ENCODE assay signal across 26 cellular contexts in the genomic region with DNA sequence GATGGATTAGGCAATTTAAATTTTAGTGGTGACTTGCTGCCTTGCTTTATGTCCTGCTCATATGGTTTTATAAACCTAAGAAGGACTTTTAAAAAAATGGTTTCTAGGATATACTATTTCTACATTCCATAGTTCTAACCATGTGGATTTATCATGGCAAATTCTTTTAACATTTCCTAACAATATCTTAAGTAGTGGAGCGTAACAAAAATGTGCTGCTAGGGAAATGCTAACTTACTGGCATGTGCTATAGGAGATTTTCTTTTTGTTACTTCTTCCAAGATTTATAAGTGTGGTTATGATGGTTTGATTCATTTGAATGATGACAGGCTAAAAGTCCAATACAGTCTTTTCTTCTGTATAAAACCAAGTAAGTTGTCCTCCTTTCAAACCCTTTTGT.
"Had no signal": no experiment of that assay in that cellular context is flagged by ENCODE, and none has a peak within 500 bp of the region (broad histone marks: within the 10 kb centered on the region; RNA-seq: fewer than 3 reads in every experiment).

No MANE protein-coding gene starts in this region.

- H3K4me1 ChIP-seq: foreskin keratinocyte, heart right ventricle, right atrium auricular region, tibial nerve had no signal

- H3K27me3 ChIP-seq: cardiac muscle cell, foreskin keratinocyte, heart right ventricle, neutrophil, right atrium auricular region, tibial nerve had no signal

- H3K27ac ChIP-seq: cardiac muscle cell, coronary artery, foreskin keratinocyte, heart right ventricle, neutrophil, ovary, right atrium auricular region, tibial nerve had no signal

- ATAC-seq: effector memory CD8-positive, alpha-beta T cell; foreskin keratinocyte; heart right ventricle; left ventricle myocardium superior; T-helper 17 cell had no signal

- H3K36me3 ChIP-seq: cardiac muscle cell, heart right ventricle, neutrophil, ovary, right atrium auricular region, tibial nerve had no signal

- DNase-seq: activated CD4-positive, alpha-beta memory T cell treated with anti-CD3 and anti-CD28 coated beads for 36 hours; activated CD4-positive, alpha-beta T cell treated with anti-CD3 and anti-CD28 coated beads, Interleukin-2, amount 10 ng/mL, durations not matched to agents 24 days and 14 days; activated CD4-positive, CD25-positive, alpha-beta regulatory T cell treated with anti-CD3 and anti-CD28 coated beads, Interleukin-2, amount 50 U/mL, for 72 hours; activated CD8-positive, alpha-beta memory T cell treated with anti-CD3 and anti-CD28 coated beads, Interleukin-2, amount 50 U/mL, for 4 hours; activated gamma-delta T cell treated with Interleukin-2 at 50 U/mL for 16 hours; activated naive CD4-positive, alpha-beta T cell treated with anti-CD3 and anti-CD28 coated beads, Interleukin-2, amount 50 U/mL, for 16 hours; activated T-cell treated with anti-CD3 and anti-CD28 coated beads, Interleukin-2, amount 50 U/mL, for 1 hour; cerebellar nuclear complex; effector memory CD8-positive, alpha-beta T cell; erythroblast; foreskin keratinocyte; heart right ventricle; left ventricle myocardium superior; mammary epithelial cell; naive B cell; nephron progenitor cell; ovary; stimulated activated CD4-positive, alpha-beta T cell treated with anti-CD3 and anti-CD28 coated beads, Interleukin-15, amount 100 ng/mL, for 24 hours; stimulated activated naive CD4-positive, alpha-beta T cell; T-helper 17 cell; T1000 had no signal

- H3K4me3 ChIP-seq: cardiac muscle cell, coronary artery, heart right ventricle, ovary, right atrium auricular region, tibial nerve had no signal

- H3K9me3 ChIP-seq: neutrophil, ovary, right atrium auricular region, tibial nerve had no signal
